30 cellular contexts compared by ENCODE assay signal in the genomic region with DNA sequence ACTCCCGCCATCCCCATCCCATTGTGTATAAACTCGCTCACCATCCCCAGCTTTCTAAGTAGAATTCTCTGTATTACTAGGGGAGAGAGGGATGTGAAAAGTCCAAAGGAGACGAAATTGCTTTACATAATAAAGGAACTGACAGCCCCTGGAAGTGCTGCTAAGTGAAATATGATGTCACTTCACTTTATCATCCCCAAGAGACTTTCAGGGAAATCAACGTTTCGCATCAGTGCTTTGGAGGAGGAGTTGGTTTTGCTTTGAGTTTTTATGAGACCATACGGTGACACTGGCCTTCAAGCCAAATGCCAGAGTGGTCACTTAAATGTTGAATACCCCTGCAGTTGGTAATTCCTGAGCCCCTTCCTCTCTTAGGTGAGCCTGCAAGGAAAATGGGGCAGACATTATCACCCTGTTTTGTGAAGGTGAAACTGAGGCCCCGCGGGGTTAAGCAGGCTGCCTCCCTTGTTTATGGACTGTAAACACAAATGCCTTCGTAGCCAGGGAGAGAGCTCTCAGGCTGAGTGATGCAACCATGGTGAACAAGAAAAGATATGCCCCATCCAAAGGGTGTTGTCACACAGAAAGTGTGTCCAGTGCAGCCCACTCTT. TPM values are rescaled to one million over a fixed set of nuclear protein-coding genes. Genes with fewer than 3 reads are reported as not detected.
DNase-seq lines count a peak whose midpoint lies in the region; ATAC-seq, FAIRE-seq and TF ChIP-seq lines count a peak whose summit lies in the region.
"Had no signal": no experiment of that assay in that cellular context is flagged by ENCODE, and none has a peak within 500 bp of the region (broad histone marks: within the 10 kb centered on the region; RNA-seq: fewer than 3 reads in every experiment).

No MANE protein-coding gene starts in this region.

- TF ChIP-seq RAD21 in GM12878 (IDR thresholded peaks at IDR 0.05; ENCODE audit: insufficient read depth, low read depth, low read length): no peak

- RAD21 ChIA-PET in GM12878 (lab: Charles Lee; ENCODE audit: unreplicated experiment): interaction anchor here (1.2 to 1.3 kb wide), 2 partner anchors 16 to 18 kb away, joined by 3 to 15 read pairs; no protein-coding TSS in a partner anchor

- H3K9ac ChIP-seq in Karpas-422 (ENCODE audit: low read length) (no peak overlapping the region), GM12878 (ENCODE audit: control insufficient read depth, insufficient read depth, low read length) (no peak overlapping the region), neuronal stem cell (ENCODE audit: low read depth, low read length, poor library complexity) (no peak overlapping the region), mammary epithelial cell (ENCODE audit: insufficient read depth, low read length) (no peak overlapping the region)

- no peaks in the 10 kb centered on the region for H3K9me3 ChIP-seq in Karpas-422 (ENCODE audit: low read length)
- H3K9me3 ChIP-seq in GM12878 (replicated peaks; ENCODE audit: control insufficient read depth, insufficient read depth, low read length): no peaks in the 10 kb centered on the region; the same call in 2 of the 3 replicates
- H3K9me3 ChIP-seq in neuronal stem cell (replicated peaks in 1 of 2; ENCODE audit: control insufficient read depth in 2 of 2, insufficient read depth in 1 of 2, low read depth in 1 of 2, low read length in 2 of 2): peaks cover 0 to 20% of the 10 kb centered on the region in 2 donors
- H3K9me3 ChIP-seq in gastroesophageal sphincter: no peaks in the 10 kb centered on the region
- no peaks in the 10 kb centered on the region for H3K9me3 ChIP-seq in mammary epithelial cell (replicated peaks; ENCODE audit: insufficient read depth, low read length)
- H3K9me3 ChIP-seq in naive thymus-derived CD4-positive, alpha-beta T cell (ENCODE audit: control insufficient read depth in 2 of 3, low read length in 3 of 3): no peaks in the 10 kb centered on the region
- H3K9me3 ChIP-seq: BE2C, Peyer's patch, testis, vagina had no signal

- intact Hi-C loops in GM12878 (cut with micrococcal nuclease; ENCODE audit: unreplicated experiment): no loop called here
- intact Hi-C loops in mammary epithelial cell (cut with micrococcal nuclease): no loop called here
- intact Hi-C loops in naive thymus-derived CD4-positive, alpha-beta T cell (cut with micrococcal nuclease): no loop called here

- TF ChIP-seq POLR2A in GM12878 (IDR thresholded peaks at IDR 0.05; ENCODE audit: low read depth, low read length) (no peak), gastroesophageal sphincter (IDR thresholded peaks at IDR 0.05) (no peak)

- no peak overlapping the region for H4K8ac ChIP-seq in neuronal stem cell (ENCODE audit: low read depth, low read length)

- CTCF ChIA-PET in GM12878 (lab: Yijun Ruan, JAX) (interaction anchor here (0.6 to 1.4 kb wide), 3 partner anchors 18 to 20 kb away, joined by 3 to 4 read pairs (median 3); no protein-coding TSS in a partner anchor), mammary epithelial cell (lab: Charles Lee; ENCODE audit: low non-redundant PET) (no interaction called here)
- CTCF ChIA-PET in naive thymus-derived CD4-positive, alpha-beta T cell (lab: Charles Lee): interaction anchor here (0.5 kb wide), 1 partner anchor 72 kb away, joined by 3 read pairs; no protein-coding TSS in a partner anchor

- no peak overlapping the region for H3K18ac ChIP-seq in neuronal stem cell (ENCODE audit: low read length)

- H2BK12ac ChIP-seq in neuronal stem cell (ENCODE audit: low read length): no peak overlapping the region

- DNase-seq in NCI-H1436 (lab: John Stamatoyannopoulos, UW): peak; percentile 42
- DNase-seq in NCI-H1436 treated with DMSO at 0.1 percent for 48 hours (lab: John Stamatoyannopoulos, UW): no peak
- peak; percentile 84 for DNase-seq in Karpas-422
- no peak for DNase-seq in GM12878 (ENCODE audit: low read depth, low spot score)
- DNase-seq in neuronal stem cell (ENCODE audit: low spot score): no peak
- no peak for DNase-seq in mammary epithelial cell
- no peak for DNase-seq in naive thymus-derived CD4-positive, alpha-beta T cell
- DNase-seq: 8988T; activated CD4-positive, alpha-beta T cell treated with anti-CD3 and anti-CD28 coated beads, Interleukin-2, amount 10 ng/mL, durations not matched to agents 7 days and 5 days; activated effector memory CD4-positive, alpha-beta T cell treated with Interleukin-2 at 50 U/mL for 16 hours; BE2C; foreskin fibroblast; H9; hypothalamus; islet precursor cell; NCI-H1105 treated with DMSO at 0.1 percent for 48 hours; NCI-H226; NK-92 treated with Interleukin-12 subunit alpha and Interleukin-12 subunit beta, amount 100 ng/mL, for 24 hours; Peyer's patch; posterior cingulate gyrus; stimulated activated CD4-positive, alpha-beta T cell treated with anti-CD3 and anti-CD28 coated beads, Interleukin-1b, Interleukin-23, amount 100 ng/mL, for 48 hours; T-helper 2 cell; testis had no signal

- no peak for FAIRE-seq in GM12878 (lab: Jason Lieb, UNC)
- FAIRE-seq: bronchial epithelial cell, G401.6 had no signal

- no peak overlapping the region for H2AFZ ChIP-seq in Karpas-422 (ENCODE audit: low read length)
- no peak overlapping the region for H2AFZ ChIP-seq in GM12878 (ENCODE audit: control insufficient read depth, low read depth, low read length)
- peak overlapping the region; percentile 34 for H2AFZ ChIP-seq in neuronal stem cell (ENCODE audit: low read length)
- H2AFZ ChIP-seq in mammary epithelial cell (ENCODE audit: low read depth, low read length): no peak overlapping the region

- no peak overlapping the region for H2BK5ac ChIP-seq in neuronal stem cell (ENCODE audit: low read length)

- H3K4me2 ChIP-seq in Karpas-422 (ENCODE audit: low read depth, low read length, poor library complexity, severe bottlenecking) (peak overlapping the region; percentile 37), GM12878 (ENCODE audit: control insufficient read depth, insufficient read depth) (0 out of 2 replicates have a peak overlapping the region, but pooled peaks have one; percentile 23), neuronal stem cell (ENCODE audit: insufficient read depth, low read length, poor library complexity, severe bottlenecking) (no peak overlapping the region), mammary epithelial cell (ENCODE audit: insufficient read depth, low read depth, low read length) (no peak overlapping the region)

- dilution Hi-C loops in mammary epithelial cell (cut with HindIII; ENCODE audit: low sequenced_read_pairs): loop anchor here (5.0 kb wide), 1 partner anchor 38 kb away; no protein-coding TSS in a partner anchor

- no peaks in the 10 kb centered on the region for H3K36me3 ChIP-seq in Karpas-422 (ENCODE audit: insufficient read depth, low read length)
- no peaks in the 10 kb centered on the region for H3K36me3 ChIP-seq in GM12878 (ENCODE audit: control insufficient read depth in 2 of 2, insufficient read depth in 2 of 2, low read length in 1 of 2)
- H3K36me3 ChIP-seq in neuronal stem cell (replicated peaks in 1 of 2; ENCODE audit: control insufficient read depth in 2 of 2, insufficient read depth in 2 of 2, low read length in 2 of 2): no peaks in the 10 kb centered on the region
- H3K36me3 ChIP-seq in gastroesophageal sphincter: no peaks in the 10 kb centered on the region
- no peaks in the 10 kb centered on the region for H3K36me3 ChIP-seq in mammary epithelial cell (ENCODE audit: insufficient read depth, low read length)
- H3K36me3 ChIP-seq in naive thymus-derived CD4-positive, alpha-beta T cell (ENCODE audit: control insufficient read depth in 2 of 3, insufficient read depth in 3 of 3, low read length in 3 of 3): no peaks in the 10 kb centered on the region
- H3K36me3 ChIP-seq: BE2C, Peyer's patch, vagina had no signal

- H3K27ac Mint-ChIP-seq in naive thymus-derived CD4-positive, alpha-beta T cell: no peak overlapping the region
- H3K27ac Mint-ChIP-seq: activated CD4-positive, alpha-beta T cell treated with anti-CD3 and anti-CD28 coated beads, Interleukin-2, amount 10 ng/mL, durations not matched to agents 7 days and 5 days; H9; stimulated activated memory B cell treated with anti-CD40 and anti-IgM and Interleukin-4, amounts not matched to agents 10 μg/mL and 1 μg/mL and 100 μg/mL, for 72 hours had no signal

- no peak for TF ChIP-seq EP300 in GM12878 (IDR thresholded peaks at IDR 0.05; ENCODE audit: borderline replicate concordance in 1 of 2, control insufficient read depth in 1 of 2, low read depth in 2 of 2, low read length in 2 of 2)
- TF ChIP-seq EP300 in gastroesophageal sphincter (IDR thresholded peaks at IDR 0.05): no peak

- in situ Hi-C loops in GM12878 (cut with MboI): no loop called here
- in situ Hi-C loops in mammary epithelial cell (cut with MboI; ENCODE audit: low sequenced_read_pairs in 2 of 2): no loop called here

- WGBS in GM12878 (ENCODE audit: insufficient coverage, insufficient replicate concordance, low lambda C conversion rate, missing lambda C conversion rate): 9% methylated on average over 9 of the region's 9 CpGs
- no CpG with 5 or more reads among the region's 9 CpGs for WGBS in neuronal stem cell (ENCODE audit: extremely low coverage in 2 of 2, insufficient read length in 2 of 2, insufficient replicate concordance in 1 of 2), 2 donors
- 63 to 76% methylated on average over 7 to 8 of the region's 9 CpGs for WGBS in gastroesophageal sphincter (ENCODE audit: low coverage in 1 of 2), 2 donors
- 70% methylated on average over 9 of the region's 9 CpGs for WGBS in mammary epithelial cell (ENCODE audit: low coverage, missing lambda C conversion rate)

- no peak overlapping the region for H2BK15ac ChIP-seq in neuronal stem cell (ENCODE audit: low read length)

- H3K4me1 ChIP-seq in Karpas-422 (ENCODE audit: low read length) (peaks cover 19% of the 10 kb centered on the region), GM12878 (ENCODE audit: control insufficient read depth, insufficient read depth, low read length) (0 out of 2 replicates have a peak, but pooled peaks cover 3% of the 10 kb centered on the region), neuronal stem cell (ENCODE audit: control insufficient read depth in 2 of 2, insufficient read depth in 1 of 2, low read depth in 1 of 2, low read length in 2 of 2) (peaks cover 0 to 39% of the 10 kb centered on the region in 2 donors), gastroesophageal sphincter (no peaks in the 10 kb centered on the region), mammary epithelial cell (ENCODE audit: insufficient read depth, low read length) (no peaks in the 10 kb centered on the region)
- H3K4me1 ChIP-seq in naive thymus-derived CD4-positive, alpha-beta T cell (ENCODE audit: control insufficient read depth in 2 of 2, insufficient read depth in 2 of 2, low read length in 2 of 2): no peaks in the 10 kb centered on the region
- H3K4me1 ChIP-seq: BE2C, Peyer's patch, testis, vagina had no signal

- no peaks in the 10 kb centered on the region for H3K4me1 Mint-ChIP-seq in naive thymus-derived CD4-positive, alpha-beta T cell
- H3K4me1 Mint-ChIP-seq: activated CD4-positive, alpha-beta T cell treated with anti-CD3 and anti-CD28 coated beads, Interleukin-2, amount 10 ng/mL, durations not matched to agents 7 days and 5 days had no signal

- no peak overlapping the region for H2AK5ac ChIP-seq in neuronal stem cell (ENCODE audit: low read depth, low read length)

- no peak for TF ChIP-seq CTCF in GM12878 (IDR thresholded peaks at IDR 0.05 in 2 of 3, conservative IDR thresholded peaks at IDR 0.05 in 1 of 3; ENCODE audit: control insufficient read depth in 2 of 3, extremely low read depth in 1 of 3, insufficient read depth in 1 of 3, low read depth in 3 of 3, low read length in 3 of 3)
- no peak for TF ChIP-seq CTCF in gastroesophageal sphincter (IDR thresholded peaks at IDR 0.05)
- TF ChIP-seq CTCF in mammary epithelial cell (conservative IDR thresholded peaks at IDR 0.05 in 1 of 2, IDR thresholded peaks at IDR 0.05 in 1 of 2; ENCODE audit: extremely low read depth in 1 of 2, insufficient read depth in 1 of 2, low read depth in 1 of 2, low read length in 2 of 2): no peak

- H3K27ac ChIP-seq in Karpas-422 (ENCODE audit: low read length) (no peak overlapping the region), GM12878 (ENCODE audit: control insufficient read depth, insufficient read depth) (no peak overlapping the region), neuronal stem cell (replicated peaks; ENCODE audit: low read length) (no peak overlapping the region), gastroesophageal sphincter (no peak overlapping the region), mammary epithelial cell (ENCODE audit: insufficient read depth, low read depth, low read length) (no peak overlapping the region)
- H3K27ac ChIP-seq in naive thymus-derived CD4-positive, alpha-beta T cell (ENCODE audit: low read depth, low read length): no peak overlapping the region
- H3K27ac ChIP-seq: epithelial cell of prostate, Peyer's patch, testis, vagina had no signal

- H4K91ac ChIP-seq in neuronal stem cell (ENCODE audit: low read depth, low read length, poor library complexity): no peak overlapping the region

- H3K23ac ChIP-seq in neuronal stem cell (ENCODE audit: low read depth, low read length, poor library complexity): no peak overlapping the region

- H3K9me2 ChIP-seq in Karpas-422 (replicated peaks; ENCODE audit: insufficient read depth, low read length): no peaks in the 10 kb centered on the region

- H3K79me2 ChIP-seq in Karpas-422 (ENCODE audit: low read length) (no peaks in the 10 kb centered on the region), GM12878 (ENCODE audit: control insufficient read depth, insufficient read depth, low read length) (no peaks in the 10 kb centered on the region), mammary epithelial cell (ENCODE audit: insufficient read depth, low read length) (no peaks in the 10 kb centered on the region)

- no peak overlapping the region for H3K4ac ChIP-seq in neuronal stem cell (ENCODE audit: low read length)

- POLR2A ChIA-PET in GM12878 (lab: Charles Lee): interaction anchor here (0.9 to 1.6 kb wide), 2 partner anchors 15 to 19 kb away, joined by 3 to 5 read pairs; no protein-coding TSS in a partner anchor
- POLR2A ChIA-PET in naive thymus-derived CD4-positive, alpha-beta T cell (lab: Charles Lee): no interaction called here

- BruUV-seq in GM12878 (replicated peaks; lab: Mats Ljungman, UMichigan) (no TSS peak), mammary epithelial cell (replicated peaks; lab: Mats Ljungman, UMichigan) (no TSS peak)

- H3K4me3 Mint-ChIP-seq in naive thymus-derived CD4-positive, alpha-beta T cell: no peak overlapping the region
- H3K4me3 Mint-ChIP-seq: activated CD4-positive, alpha-beta T cell treated with anti-CD3 and anti-CD28 coated beads, Interleukin-2, amount 10 ng/mL, durations not matched to agents 7 days and 5 days; H9; stimulated activated memory B cell treated with anti-CD40 and anti-IgM and Interleukin-4, amounts not matched to agents 10 μg/mL and 1 μg/mL and 100 μg/mL, for 72 hours had no signal

- ATAC-seq in GM12878: peak; percentile 86
- no peak for ATAC-seq in gastroesophageal sphincter
- ATAC-seq in naive thymus-derived CD4-positive, alpha-beta T cell: no peak
- ATAC-seq: stimulated activated memory B cell treated with anti-CD40 and anti-IgM and Interleukin-4, amounts not matched to agents 10 μg/mL and 1 μg/mL and 100 μg/mL, for 72 hours had no signal

- H3K27me3 Mint-ChIP-seq in naive thymus-derived CD4-positive, alpha-beta T cell: peaks cover 0 to 12% (median 10%) of the 10 kb centered on the region in 5 donors
- H3K27me3 Mint-ChIP-seq: activated CD4-positive, alpha-beta T cell treated with anti-CD3 and anti-CD28 coated beads, Interleukin-2, amount 10 ng/mL, durations not matched to agents 7 days and 5 days had no signal

- H4K20me1 ChIP-seq in Karpas-422 (ENCODE audit: insufficient read depth, low read depth, low read length) (peaks cover 8% of the 10 kb centered on the region; the same call in 1 of the 2 replicates), GM12878 (ENCODE audit: control insufficient read depth, insufficient read depth) (no peaks in the 10 kb centered on the region), mammary epithelial cell (ENCODE audit: insufficient read depth, low read length) (no peaks in the 10 kb centered on the region)

- H3K36me3 Mint-ChIP-seq in naive thymus-derived CD4-positive, alpha-beta T cell: peaks cover 0 to under 1% (median 0%) of the 10 kb centered on the region in 5 donors
- H3K36me3 Mint-ChIP-seq: stimulated activated memory B cell treated with anti-CD40 and anti-IgM and Interleukin-4, amounts not matched to agents 10 μg/mL and 1 μg/mL and 100 μg/mL, for 72 hours had no signal

- H3K27me3 ChIP-seq in Karpas-422 (ENCODE audit: low read length): 0 out of 2 replicates have a peak, but pooled peaks cover 4% of the 10 kb centered on the region
- no peaks in the 10 kb centered on the region for H3K27me3 ChIP-seq in GM12878 (replicated peaks in 1 of 2; ENCODE audit: control insufficient read depth in 2 of 2, insufficient read depth in 2 of 2, low read length in 1 of 2)
- H3K27me3 ChIP-seq in neuronal stem cell (ENCODE audit: control insufficient read depth in 3 of 3, insufficient read depth in 3 of 3, low read depth in 1 of 3, low read length in 3 of 3): no peaks in the 10 kb centered on the region
- no peaks in the 10 kb centered on the region for H3K27me3 ChIP-seq in gastroesophageal sphincter
- H3K27me3 ChIP-seq in mammary epithelial cell (ENCODE audit: insufficient read depth, low read length): no peaks in the 10 kb centered on the region
- H3K27me3 ChIP-seq in naive thymus-derived CD4-positive, alpha-beta T cell (ENCODE audit: control insufficient read depth in 2 of 2, insufficient read depth in 2 of 2, low read length in 2 of 2): no peaks in the 10 kb centered on the region
- H3K27me3 ChIP-seq: BE2C, Peyer's patch, testis, vagina had no signal

- SMC1A ChIA-PET in GM12878 (lab: Charles Lee; ENCODE audit: uncharacterized antibody, unreplicated experiment): interaction anchor here (0.6 to 1.4 kb wide), 5 partner anchors 15 to 57 kb away, joined by 3 to 5 read pairs (median 4); no protein-coding TSS in a partner anchor

- H3K4me3 ChIP-seq in Karpas-422 (ENCODE audit: low read length): no peak overlapping the region; the same call in 1 of the 2 replicates
- no peak overlapping the region for H3K4me3 ChIP-seq in GM12878
- no peak overlapping the region for H3K4me3 ChIP-seq in neuronal stem cell (ENCODE audit: low read length in 2 of 2)
- H3K4me3 ChIP-seq in gastroesophageal sphincter: no peak overlapping the region
- no peak overlapping the region for H3K4me3 ChIP-seq in mammary epithelial cell (replicated peaks in 1 of 3; ENCODE audit: insufficient read depth in 1 of 3, low read depth in 2 of 3, low read length in 3 of 3)
- H3K4me3 ChIP-seq in naive thymus-derived CD4-positive, alpha-beta T cell (ENCODE audit: low read length): no peak overlapping the region
- H3K4me3 ChIP-seq: lung, Peyer's patch, testis, vagina had no signal

- peaks cover 0 to under 1% (median 0%) of the 10 kb centered on the region in 11 donors for H3K9me3 Mint-ChIP-seq in naive thymus-derived CD4-positive, alpha-beta T cell
- H3K9me3 Mint-ChIP-seq: activated CD4-positive, alpha-beta T cell treated with anti-CD3 and anti-CD28 coated beads, Interleukin-2, amount 10 ng/mL, durations not matched to agents 7 days and 5 days; stimulated activated memory B cell treated with anti-CD40 and anti-IgM and Interleukin-4, amounts not matched to agents 10 μg/mL and 1 μg/mL and 100 μg/mL, for 72 hours had no signal

- no peaks in the 10 kb centered on the region for H3K79me1 ChIP-seq in neuronal stem cell (ENCODE audit: low read depth, low read length)

- no peak overlapping the region for H3K14ac ChIP-seq in neuronal stem cell (ENCODE audit: low read length)

- no peak overlapping the region for H2BK120ac ChIP-seq in neuronal stem cell (ENCODE audit: low read depth, low read length)

RNA-seq across cellular contexts. Expression of a gene that starts 58.4 kb away (rescaled TPM):
- 0.11 TPM in 1 of 2 replicates, not detected in the other for total RNA-seq in Karpas-422 (2014; rRNA removed; shearing (Covaris generic); ENCODE audit: low replicate concordance)
- total RNA-seq in GM12878 (2013; cell fraction: nucleolus; rRNA removed): 35.2 and 39.6 TPM in 2 replicates
- total RNA-seq in GM12878 (2014; rRNA removed) (1.0 and 1.3 TPM in 2 replicates), GM12878 (2014; rRNA removed; fragmentation: Illumina TruSeq; extraction: Trizol) (0.72 and 0.74 TPM in 2 replicates), GM12878 (2021) (4.0 and 4.7 TPM in 2 replicates), gastroesophageal sphincter (10 to 100 TPM in 3 of 4 donors, 1 to 10 TPM in 1; 6.5 to 16.6 (median 11.5) TPM), mammary epithelial cell (10 to 100 TPM; 13.8 to 17.6 TPM)
- polyA plus RNA-seq in GM12878 (2011; ENCODE audit: low read depth): 0.28 TPM
- polyA plus RNA-seq in GM12878 (2011; rRNA removed) (1.4 and 2.1 TPM in 2 replicates), GM12878 (2014; fragmentation: Illumina TruSeq; extraction: Trizol) (1.9 TPM in 2 replicates), GM12878 (2014; fragmentation: Nextera tagmentation; extraction: Ambion mirVana) (under 1 TPM; 0.77 to 0.95 TPM), GM12878 (2014; rRNA removed) (1.4 and 2.0 TPM in 2 replicates), GM12878 (2016; fragmentation: Nextera tagmentation; extraction: Ambion mirVana) (1 to 10 TPM in 1 of 2 experiments, under 1 TPM in 1; 1.00 to 1.3 TPM), mammary epithelial cell (3.1 TPM)
- polyA plus RNA-seq in GM12878 (2011; cell fraction: cytosol; rRNA removed): 2.0 and 2.1 TPM in 2 replicates
- 5.6 and 5.9 TPM in 2 replicates for polyA plus RNA-seq in GM12878 (2011; cell fraction: nucleus; rRNA removed)
- polyA plus RNA-seq in GM12878 (2012): 0.42 and 0.59 TPM in 2 replicates
- 1.2 and 1.8 TPM in 2 replicates for polyA minus RNA-seq in GM12878 (2011; rRNA and poly(A)+ RNA removed)
- polyA minus RNA-seq in GM12878 (2011; cell fraction: cytosol; rRNA and poly(A)+ RNA removed): 1.1 and 2.3 TPM in 2 replicates
- 1.8 and 3.4 TPM in 2 replicates for polyA minus RNA-seq in GM12878 (2011; cell fraction: nucleus; rRNA and poly(A)+ RNA removed)
- polyA plus RNA-seq in neuronal stem cell (2013, experiment 1 of 2): 10.4 TPM
- 11.4 TPM for polyA plus RNA-seq in neuronal stem cell (2013, experiment 2 of 2)
- 12.9 TPM for polyA minus RNA-seq in mammary epithelial cell
- under 1 TPM; 0.27 to 0.87 (median 0.56) TPM for total RNA-seq in naive thymus-derived CD4-positive, alpha-beta T cell
- polyA plus RNA-seq in naive thymus-derived CD4-positive, alpha-beta T cell: under 1 TPM; 0.08 to 0.20 TPM

Comparison
In these comparisons a context has a peak if more than half of its experiments do, and no peak if none do; other contexts are left out.
1. DNase-seq: peak in NCI-H1436 (single experiment) and Karpas-422 (single experiment); none in NCI-H1436 treated with DMSO at 0.1 percent for 48 hours (single experiment), GM12878 (single experiment), neuronal stem cell (single experiment), mammary epithelial cell (single experiment) and naive thymus-derived CD4-positive, alpha-beta T cell (0 of 9).
2. H3K4me2 ChIP-seq: peak in Karpas-422 (single experiment) and GM12878 (single experiment); none in neuronal stem cell (single experiment) and mammary epithelial cell (single experiment).